In genomic region chr4:2241410-2242353, GRCh38 we compare ENCODE assay signal across 8 cellular contexts. TPM values are rescaled to one million over a fixed set of nuclear protein-coding genes. Genes with fewer than 3 reads are reported as not detected.
DNase-seq lines count a peak whose midpoint lies in the region; ATAC-seq and TF ChIP-seq lines count a peak whose summit lies in the region.

TSS of gene HAUS3 (minus strand) at chr4:2242121. CDS start at chr4:2240946, 1,175 bp downstream.
TSS of gene POLN (minus strand) at chr4:2242121. CDS start at chr4:2229231, 12,890 bp downstream.

- H3K9me3 ChIP-seq in SJSA1 (replicated peaks) = no peaks in the 10 kb centered on the region

- peak; percentile 99 for ATAC-seq in omental fat pad (ENCODE audit: low FRiP score)

- peaks cover 13% of the 10 kb centered on the region for H3K27me3 Mint-ChIP-seq in activated naive CD4-positive, alpha-beta T cell treated with anti-CD3 and anti-CD28 coated beads, Interleukin-2, amount 10 ng/mL, durations not matched to agents 7 days and 5 days

- H3K27me3 ChIP-seq in SJSA1 (replicated peaks) = no peaks in the 10 kb centered on the region

- 0 out of 2 replicates have a peak, but pooled peaks cover 4% of the 10 kb centered on the region for H3K4me1 ChIP-seq in SJSA1 (replicated peaks)

- no peak for TF ChIP-seq CTCF in omental fat pad (IDR thresholded peaks at IDR 0.05)

- peak within 1 kb of the TSS; percentile 93 for H3K4me3 Mint-ChIP-seq in activated naive CD4-positive, alpha-beta T cell treated with anti-CD3 and anti-CD28 coated beads, Interleukin-2, amount 10 ng/mL, durations not matched to agents 7 days and 5 days

- H3K4me1 Mint-ChIP-seq in activated naive CD4-positive, alpha-beta T cell treated with anti-CD3 and anti-CD28 coated beads, Interleukin-2, amount 10 ng/mL, durations not matched to agents 7 days and 5 days = peaks cover 57% of the 10 kb centered on the region

- DNase-seq in GM03348 (ENCODE audit: low spot score) (peak; percentile 100), HEK293T (ENCODE audit: extremely low spot score) (peak; percentile 100), MV-4-11 (lab: John Stamatoyannopoulos, UW) (peak; percentile 94), SJSA1 (ENCODE audit: low read depth in 1 of 2, low spot score in 2 of 2) (peak; percentile 83 to 93), globus pallidus (ENCODE audit: low spot score) (peak; percentile 96), omental fat pad (ENCODE audit: low spot score) (peak; percentile 90)
- DNase-seq in activated naive CD4-positive, alpha-beta T cell treated with anti-CD3 and anti-CD28 coated beads, Interleukin-2, amount 10 ng/mL, durations not matched to agents 7 days and 5 days = peak; percentile 99

- peaks cover 31% of the 10 kb centered on the region for H3K36me3 Mint-ChIP-seq in activated naive CD4-positive, alpha-beta T cell treated with anti-CD3 and anti-CD28 coated beads, Interleukin-2, amount 10 ng/mL, durations not matched to agents 7 days and 5 days

- peaks cover 3% of the 10 kb centered on the region; the same call in 1 of the 2 replicates for H3K36me3 ChIP-seq in SJSA1

- peak within 1 kb of the TSS; percentile 75 for H3K4me3 ChIP-seq in SJSA1

- CTCF ChIA-PET in HEK293T (lab: Yijun Ruan, JAX) = interaction anchor here (1.1 to 1.2 kb wide), 2 partner anchors 22 to 179 kb away, joined by 3 read pairs; no protein-coding TSS in a partner anchor
- CTCF ChIA-PET in activated naive CD4-positive, alpha-beta T cell treated with anti-CD3 and anti-CD28 coated beads, Interleukin-2, amount 10 ng/mL, durations not matched to agents 7 days and 5 days (lab: Charles Lee) = interaction anchor here (0.9 to 3.1 kb wide), 3 partner anchors 21 to 221 kb away, joined by 3 to 14 read pairs (median 3); no protein-coding TSS in a partner anchor

- H3K27ac ChIP-seq in SJSA1 (no peak within 1 kb of the TSS), temporal lobe (ENCODE audit: low read depth, low read length) (peak within 1 kb of the TSS; percentile 45)

- H3K9me3 Mint-ChIP-seq in activated naive CD4-positive, alpha-beta T cell treated with anti-CD3 and anti-CD28 coated beads, Interleukin-2, amount 10 ng/mL, durations not matched to agents 7 days and 5 days = no peaks in the 10 kb centered on the region

- peak within 1 kb of the TSS; percentile 95 for H3K27ac Mint-ChIP-seq in activated naive CD4-positive, alpha-beta T cell treated with anti-CD3 and anti-CD28 coated beads, Interleukin-2, amount 10 ng/mL, durations not matched to agents 7 days and 5 days

- POLR2A ChIA-PET in HEK293T (lab: Yijun Ruan, JAX) = interaction anchor here (0.5 to 1.7 kb wide), 14 partner anchors 9 to 722 kb away, joined by 3 to 9 read pairs (median 3); partner anchors contain the start of genes GRK4, MXD4, NOP14 and RNF4

TF ChIP-seq in HEK293T, 16 proteins besides CTCF, POLR2A, EP300 and RAD21:
- TF ChIP-seq L3MBTL2 (conservative IDR thresholded peaks at IDR 0.05) = peak; percentile 44; the same call in 1 of the 2 replicates
- peak; percentile 78 for TF ChIP-seq PKNOX1 (IDR thresholded peaks at IDR 0.05)
- no peak for TF ChIP-seq TARDBP (IDR thresholded peaks at IDR 0.05)

RNA-seq across cellular contexts. Expression of gene HAUS3, which starts in this region (rescaled TPM):
- 10.0 and 16.6 TPM in 2 replicates for total RNA-seq in SJSA1 (2014; rRNA removed; shearing (Covaris generic))
- total RNA-seq in omental fat pad (10 to 100 TPM in 3 of 4 donors, 1 to 10 TPM in 1; 9.5 to 27.6 (median 10.8) TPM), temporal lobe (27.0 TPM)

RNA-seq across cellular contexts. Expression of gene POLN, which starts in this region (rescaled TPM):
- total RNA-seq in SJSA1 (2014; rRNA removed; shearing (Covaris generic)) = 0.61 TPM in 1 of 2 replicates, not detected in the other
- total RNA-seq in omental fat pad = 1 to 10 TPM; 4.7 to 7.3 (median 5.1) TPM
- total RNA-seq in temporal lobe = 5.2 TPM
